Comparison of ENCODE assay signal across 8 cellular contexts in the genomic region with DNA sequence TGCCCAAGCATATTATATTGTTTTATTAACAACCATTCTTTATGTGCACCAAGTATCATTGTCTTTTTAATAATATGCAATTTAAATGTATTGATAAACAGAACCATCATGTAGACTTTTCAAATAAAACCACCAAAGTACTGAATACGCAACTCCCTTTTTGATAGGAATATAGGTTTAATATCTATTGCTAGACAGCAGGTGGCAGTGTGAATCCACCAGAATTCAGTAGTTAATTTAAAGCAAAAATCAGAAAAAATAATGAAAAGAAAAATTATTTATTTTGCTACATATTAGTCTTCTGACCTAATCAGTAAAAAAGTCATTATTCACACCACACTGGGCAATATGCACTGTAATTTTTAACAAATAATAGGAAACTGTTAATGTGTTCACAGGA.
DNase-seq lines count a peak whose midpoint lies in the region; ATAC-seq lines count a peak whose summit lies in the region.

No MANE protein-coding gene starts in this region.

- DNase-seq in AG20443 (ENCODE audit: low spot score) (peak; percentile 28), SKM-1 treated with dmso at 0.1 percent for 144 hours (lab: John Stamatoyannopoulos, UW; ENCODE audit: unreplicated experiment) (peak; percentile 15), glomerular visceral epithelial cell (ENCODE audit: extremely low spot score) (peak; percentile 32), NCI-H526 treated with DMSO at 0.1 percent for 48 hours (lab: John Stamatoyannopoulos, UW) (no peak), NCI-H2107 treated with DMSO at 0.1 percent for 48 hours (lab: John Stamatoyannopoulos, UW; ENCODE audit: unreplicated experiment) (no peak), HuH-7.5 (ENCODE audit: low spot score) (no peak)

- peak; percentile 37 for ATAC-seq in GM18867 (IDR thresholded peaks at IDR 0.05; ENCODE audit: unreplicated experiment)
- ATAC-seq in HG02588 (IDR thresholded peaks at IDR 0.05; ENCODE audit: unreplicated experiment), result no peak

Comparison
In these comparisons a context has a peak if more than half of its experiments do, and no peak if none do; other contexts are left out.
1. DNase-seq: peak in AG20443 (single experiment), SKM-1 treated with dmso at 0.1 percent for 144 hours (single experiment) and glomerular visceral epithelial cell (single experiment); none in NCI-H526 treated with DMSO at 0.1 percent for 48 hours (single experiment), NCI-H2107 treated with DMSO at 0.1 percent for 48 hours (single experiment) and HuH-7.5 (single experiment).